Comparison of ENCODE assay signal across 8 cellular contexts in genomic region chr12:53190108-53190729, GRCh38. TPM values are rescaled to one million over a fixed set of nuclear protein-coding genes. Genes with fewer than 3 reads are reported as not detected.
DNase-seq lines count a peak whose midpoint lies in the region; ATAC-seq, FAIRE-seq and TF ChIP-seq lines count a peak whose summit lies in the region.

No MANE protein-coding gene starts in this region.

- H3K4me1 Mint-ChIP-seq in stimulated activated effector memory CD8-positive, alpha-beta T cell treated with anti-CD3 and anti-CD28 coated beads, Interleukin-12 subunit alpha, Interleukin-12 subunit beta, amount 100 ng/mL, for 72 hours, result peaks cover 41% of the 10 kb centered on the region

- WGBS in body of pancreas, 2 donors, result 41 to 44% methylated on average over 11 to 14 of the region's 14 CpGs

- intact Hi-C loops in body of pancreas (cut with DNase I) (loop anchor here (10.0 kb wide), 1 partner anchor 125 kb away; no protein-coding TSS in a partner anchor), kidney (cut with DNase I) (loop anchor here (10.0 kb wide), 1 partner anchor 125 kb away; no protein-coding TSS in a partner anchor)

- TF ChIP-seq POLR2A in body of pancreas (IDR thresholded peaks at IDR 0.05), result peak in 1 of 3 donors; percentile 7

- peak overlapping the region; percentile 77 for H3K27ac Mint-ChIP-seq in stimulated activated effector memory CD8-positive, alpha-beta T cell treated with anti-CD3 and anti-CD28 coated beads, Interleukin-12 subunit alpha, Interleukin-12 subunit beta, amount 100 ng/mL, for 72 hours

- H3K4me3 Mint-ChIP-seq in stimulated activated effector memory CD8-positive, alpha-beta T cell treated with anti-CD3 and anti-CD28 coated beads, Interleukin-12 subunit alpha, Interleukin-12 subunit beta, amount 100 ng/mL, for 72 hours, result no peak overlapping the region

- DNase-seq in DMS79 treated with DMSO at 0.1 percent for 48 hours (lab: John Stamatoyannopoulos, UW) (peak; percentile 18), HCEC 1CT (peak; percentile 51), SK-N-DZ (ENCODE audit: low spot score) (peak; percentile 52), body of pancreas (peak; percentile 58 to 70 (median 66)), kidney (no peak)
- DNase-seq in stimulated activated effector memory CD8-positive, alpha-beta T cell treated with anti-CD3 and anti-CD28 coated beads, Interleukin-12 subunit alpha, Interleukin-12 subunit beta, amount 100 ng/mL, for 72 hours (ENCODE audit: low spot score in 2 of 2), result no peak

- peak; percentile 87 for ATAC-seq in body of pancreas
- peak; percentile 88 for ATAC-seq in stimulated activated effector memory CD8-positive, alpha-beta T cell treated with anti-CD3 and anti-CD28 coated beads, Interleukin-12 subunit alpha, Interleukin-12 subunit beta, amount 100 ng/mL, for 72 hours
- no peak for ATAC-seq in GM18861 (IDR thresholded peaks at IDR 0.05; ENCODE audit: unreplicated experiment)
- ATAC-seq in HG03457 (IDR thresholded peaks at IDR 0.05; ENCODE audit: unreplicated experiment), result no peak

- no peaks in the 10 kb centered on the region for H3K9me3 Mint-ChIP-seq in stimulated activated effector memory CD8-positive, alpha-beta T cell treated with anti-CD3 and anti-CD28 coated beads, Interleukin-12 subunit alpha, Interleukin-12 subunit beta, amount 100 ng/mL, for 72 hours

- no peak overlapping the region for H3K9ac ChIP-seq in kidney (ENCODE audit: low read length in 2 of 2)

- FAIRE-seq in kidney (lab: Jason Lieb, UNC), result no peak

- H3K27ac ChIP-seq in body of pancreas, result peak overlapping the region in 1 of 4 donors; percentile 11
- no peak overlapping the region for H3K27ac ChIP-seq in kidney (ENCODE audit: low read depth in 2 of 2, low read length in 2 of 2)

- H3K9me3 ChIP-seq in body of pancreas (no peaks in the 10 kb centered on the region), kidney (ENCODE audit: control insufficient read depth in 1 of 2, low read length in 2 of 2) (no peaks in the 10 kb centered on the region)

- peaks cover 0 to 29% of the 10 kb centered on the region in 2 donors for H3K36me3 ChIP-seq in body of pancreas (replicated peaks in 1 of 2; ENCODE audit: insufficient read depth in 1 of 2, low read depth in 2 of 2)
- H3K36me3 ChIP-seq in kidney (ENCODE audit: control insufficient read depth in 1 of 2, insufficient read depth in 2 of 2, low read length in 2 of 2), result peaks cover 31 to 36% of the 10 kb centered on the region in 2 donors

- H3K36me3 Mint-ChIP-seq in stimulated activated effector memory CD8-positive, alpha-beta T cell treated with anti-CD3 and anti-CD28 coated beads, Interleukin-12 subunit alpha, Interleukin-12 subunit beta, amount 100 ng/mL, for 72 hours, result peaks cover 100% of the 10 kb centered on the region

- H3K4me1 ChIP-seq in body of pancreas (peaks cover 9% of the 10 kb centered on the region), kidney (ENCODE audit: control insufficient read depth in 1 of 2, insufficient read depth in 1 of 2, low read depth in 1 of 2, low read length in 2 of 2) (peaks cover 0 to 4% of the 10 kb centered on the region in 2 donors)

- H3K27me3 ChIP-seq in body of pancreas, result no peaks in the 10 kb centered on the region

- no peak overlapping the region for H3K4me3 ChIP-seq in body of pancreas
- H3K4me3 ChIP-seq in kidney (ENCODE audit: low read length in 2 of 2), result no peak overlapping the region

- TF ChIP-seq CTCF in body of pancreas (IDR thresholded peaks at IDR 0.05), result peak; percentile 53 to 73 (median 67)
- peak; percentile 61 for TF ChIP-seq CTCF in kidney (IDR thresholded peaks at IDR 0.05; ENCODE audit: borderline replicate concordance, extremely low read depth, insufficient read depth)

RNA-seq across cellular contexts. Expression of gene CSAD, which starts 9.5 kb away (rescaled TPM):
- 8.3 and 10.5 TPM in 2 replicates for polyA plus RNA-seq in SK-N-DZ (2014; cell fraction: cytosol; rRNA removed)
- polyA plus RNA-seq in SK-N-DZ (2014; cell fraction: nucleus; rRNA removed), result 54.6 and 66.7 TPM in 2 replicates
- total RNA-seq in body of pancreas, result 10 to 100 TPM; 31.4 to 64.3 TPM
- total RNA-seq in kidney, result 39.1 TPM
- 24.0 TPM for polyA plus RNA-seq in kidney (ENCODE audit: insufficient read depth, low read depth, low replicate concordance)

RNA-seq across cellular contexts. Expression of gene ZNF740, which starts 9.7 kb away (rescaled TPM):
- polyA plus RNA-seq in SK-N-DZ (2014; cell fraction: cytosol; rRNA removed), result 15.1 and 20.2 TPM in 2 replicates
- polyA plus RNA-seq in SK-N-DZ (2014; cell fraction: nucleus; rRNA removed), result 30.2 and 38.9 TPM in 2 replicates
- 10 to 100 TPM; 10.1 to 21.4 TPM for total RNA-seq in body of pancreas
- 58.3 TPM for total RNA-seq in kidney
- polyA plus RNA-seq in kidney (ENCODE audit: insufficient read depth, low read depth, low replicate concordance), result 11.1 TPM

RNA-seq across cellular contexts. Expression of gene ITGB7, which starts 16.8 kb away (rescaled TPM):
- polyA plus RNA-seq in SK-N-DZ (2014; cell fraction: cytosol; rRNA removed), result 0.14 TPM in 1 of 2 replicates, not detected in the other
- not detected in 2 replicates for polyA plus RNA-seq in SK-N-DZ (2014; cell fraction: nucleus; rRNA removed)
- total RNA-seq in body of pancreas (1 to 10 TPM; 2.3 to 4.9 TPM), kidney (14.5 TPM)
- 11.0 TPM for polyA plus RNA-seq in kidney (ENCODE audit: insufficient read depth, low read depth, low replicate concordance)

RNA-seq across cellular contexts. Expression of gene RARG, which starts 41.8 kb away (rescaled TPM):
- polyA plus RNA-seq in SK-N-DZ (2014; cell fraction: cytosol; rRNA removed), result 0.35 and 2.0 TPM in 2 replicates
- polyA plus RNA-seq in SK-N-DZ (2014; cell fraction: nucleus; rRNA removed), result 1.9 and 2.2 TPM in 2 replicates
- total RNA-seq in body of pancreas (10 to 100 TPM in 1 of 2 donors, 1 to 10 TPM in 1; 9.2 to 11.7 TPM), kidney (34.1 TPM)
- 13.2 TPM for polyA plus RNA-seq in kidney (ENCODE audit: insufficient read depth, low read depth, low replicate concordance)

Comparison
In these comparisons a context has a peak if more than half of its experiments do, and no peak if none do; other contexts are left out.
1. DNase-seq: peak in DMS79 treated with DMSO at 0.1 percent for 48 hours (single experiment), HCEC 1CT (single experiment), SK-N-DZ (single experiment) and body of pancreas (4 of 4); none in kidney (single experiment) and stimulated activated effector memory CD8-positive, alpha-beta T cell treated with anti-CD3 and anti-CD28 coated beads, Interleukin-12 subunit alpha, Interleukin-12 subunit beta, amount 100 ng/mL, for 72 hours (0 of 2).
2. ATAC-seq: peak in body of pancreas (single experiment) and stimulated activated effector memory CD8-positive, alpha-beta T cell treated with anti-CD3 and anti-CD28 coated beads, Interleukin-12 subunit alpha, Interleukin-12 subunit beta, amount 100 ng/mL, for 72 hours (single experiment); none in GM18861 (single experiment) and HG03457 (single experiment).